Comparison of ENCODE assay signal across 26 cellular contexts in genomic region chr18:6682437-6683111, GRCh38. TPM values are rescaled to one million over a fixed set of nuclear protein-coding genes. Genes with fewer than 3 reads are reported as not detected.
A peak's percentile ranks its signal among the peaks of the same experiment; 100 is the strongest.
DNase-seq lines count a peak whose midpoint lies in the region; ATAC-seq, FAIRE-seq and TF ChIP-seq lines count a peak whose summit lies in the region.
"Had no signal": no experiment of that assay in that cellular context is flagged by ENCODE, and none has a peak within 500 bp of the region (broad histone marks: within the 10 kb centered on the region; RNA-seq: fewer than 3 reads in every experiment).

No MANE protein-coding gene starts in this region.

- DNase-seq in heart right ventricle (peak in 1 of 2 donors; percentile 27), left ventricle myocardium superior (no peak), bronchial epithelial cell (ENCODE audit: low read depth) (peak; percentile 33), mucosa of gallbladder (ENCODE audit: low spot score) (peak; percentile 16), urothelium cell line (ENCODE audit: low spot score) (peak; percentile 50), NCI-H2227 treated with DMSO at 0.1 percent for 48 hours (lab: John Stamatoyannopoulos, UW) (no peak)
- DNase-seq in activated CD4-positive, alpha-beta T cell treated with anti-CD3 and anti-CD28 coated beads, Interleukin-2, amount 50 U/mL, for 1 hour = no peak
- DNase-seq: activated CD4-positive, alpha-beta T cell treated with anti-CD3 and anti-CD28 coated beads, Interleukin-2, amount 50 U/mL, for 4 hours; activated gamma-delta T cell treated with Interleukin-2 at 50 U/mL for 16 hours; adrenal gland; brain microvascular endothelial cell; colonic mucosa; COR-L47; NCI-H1105; NCI-H2081 treated with DMSO at 0.1 percent for 48 hours; psoas muscle; stimulated activated CD4-positive, alpha-beta T cell treated with anti-CD3 and anti-CD28 coated beads, Interleukin-4, amount 100 ng/mL, for 1 hour; stimulated activated naive CD4-positive, alpha-beta T cell treated with Interleukin-2 at 50 U/mL for 16 hours had no signal

- H3K36me3 ChIP-seq in heart right ventricle (no peaks in the 10 kb centered on the region), bronchial epithelial cell (ENCODE audit: control insufficient read depth, insufficient read depth, low read length) (no peaks in the 10 kb centered on the region)
- H3K36me3 ChIP-seq: adrenal gland, brain microvascular endothelial cell, colonic mucosa, neutrophil, tibial nerve had no signal

- ATAC-seq in heart right ventricle (peak; percentile 31 to 93 (median 71)), left ventricle myocardium superior (no peak), GM18519 (IDR thresholded peaks at IDR 0.05; ENCODE audit: low FRiP score, unreplicated experiment) (no peak)
- ATAC-seq: psoas muscle had no signal

- H3K4me1 ChIP-seq in heart right ventricle = peaks cover 0 to 7% (median 3%) of the 10 kb centered on the region in 9 donors
- H3K4me1 ChIP-seq: adrenal gland, colonic mucosa, psoas muscle, tibial nerve had no signal

- H3K27ac ChIP-seq in heart right ventricle = peak overlapping the region in 1 of 10 donors; percentile 51
- H3K27ac ChIP-seq: adrenal gland, brain microvascular endothelial cell, colonic mucosa, neutrophil, psoas muscle, tibial nerve had no signal

- H3K27me3 ChIP-seq in heart right ventricle (peaks cover 0 to 8% (median 0%) of the 10 kb centered on the region in 7 donors), bronchial epithelial cell (ENCODE audit: control insufficient read depth, insufficient read depth, low read length) (no peaks in the 10 kb centered on the region)
- H3K27me3 ChIP-seq: adrenal gland, brain microvascular endothelial cell, colonic mucosa, neutrophil, tibial nerve had no signal

- no peak for FAIRE-seq in bronchial epithelial cell (lab: Jason Lieb, UNC)
- no peak for FAIRE-seq in urothelium cell line (lab: Jason Lieb, UNC)
- FAIRE-seq: GM19239, RCC 7860 had no signal

- 27 to 35% methylated on average over 14 of the region's 14 CpGs for WGBS in heart right ventricle, 2 donors

- TF ChIP-seq CTCF in heart right ventricle (IDR thresholded peaks at IDR 0.05) (no peak), bronchial epithelial cell (IDR thresholded peaks at IDR 0.05; ENCODE audit: insufficient read depth, low read length, severe bottlenecking) (no peak)

- intact Hi-C loops in heart right ventricle (cut with DNase I) = loop anchor here in 1 of 10 donors (10.0 kb wide), 1 partner anchor 192 kb away; no protein-coding TSS in a partner anchor
- intact Hi-C loops in left ventricle myocardium superior (cut with micrococcal nuclease) = no loop called here

- H3K9me3 ChIP-seq in heart right ventricle = no peaks in the 10 kb centered on the region
- H3K9me3 ChIP-seq: adrenal gland, colonic mucosa, neutrophil, psoas muscle, tibial nerve had no signal

- peak overlapping the region in 2 of 10 donors; percentile 16 to 19 for H3K4me3 ChIP-seq in heart right ventricle
- no peak overlapping the region for H3K4me3 ChIP-seq in bronchial epithelial cell (ENCODE audit: low read depth, low read length)
- H3K4me3 ChIP-seq: adrenal gland, colonic mucosa, psoas muscle, smooth muscle cell, tibial nerve had no signal

RNA-seq across cellular contexts. Expression of gene ARHGAP28, which starts 46.9 kb away (rescaled TPM):
- total RNA-seq in heart right ventricle (1 to 10 TPM in 9 of 10 donors, under 1 TPM in 1; 0.82 to 5.3 (median 2.6) TPM), left ventricle myocardium superior (1.4 TPM), bronchial epithelial cell (0.26 and 0.38 TPM in 2 replicates), mucosa of gallbladder (11.2 TPM)
- under 1 TPM; 0.35 to 0.66 TPM for polyA plus RNA-seq in heart right ventricle
- total RNA-seq: A673; T-helper 2 cell treated with Interferon-gamma antibody and Interleukin-4, amounts not matched to agents 100 ng/mL and 5 ng/mL, for 36 hours had no signal

Comparison
In these comparisons a context has a peak if more than half of its experiments do, and no peak if none do; other contexts are left out.
1. ATAC-seq: peak in heart right ventricle (8 of 8); none in left ventricle myocardium superior (single experiment) and GM18519 (single experiment).
2. DNase-seq: peak in bronchial epithelial cell (single experiment), mucosa of gallbladder (single experiment) and urothelium cell line (single experiment); none in left ventricle myocardium superior (single experiment), NCI-H2227 treated with DMSO at 0.1 percent for 48 hours (single experiment) and activated CD4-positive, alpha-beta T cell treated with anti-CD3 and anti-CD28 coated beads, Interleukin-2, amount 50 U/mL, for 1 hour (single experiment).